Comparison of ENCODE assay signal across 2 cellular contexts in the genomic region with DNA sequence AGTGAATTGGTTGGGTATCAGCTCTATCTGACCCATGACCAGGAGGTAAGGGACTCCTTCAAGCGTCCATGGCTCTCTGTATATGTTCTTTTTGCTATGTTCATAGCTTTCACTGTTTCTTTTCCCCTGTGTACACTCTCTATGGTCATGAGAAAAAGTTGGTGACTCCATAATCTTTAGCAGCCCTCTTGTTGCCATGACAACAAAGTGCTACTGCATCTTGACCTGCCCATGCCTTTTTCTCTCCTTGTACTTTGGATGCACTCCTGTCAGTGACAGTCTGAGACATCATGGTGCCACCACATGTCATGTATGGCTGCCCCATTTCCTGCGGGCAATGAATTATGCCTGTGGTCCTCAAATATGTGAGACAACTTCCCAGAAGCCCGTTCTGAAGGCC.
TF ChIP-seq lines count a peak whose summit lies in the region.

No MANE protein-coding gene starts in this region.

TF ChIP-seq in HepG2, 621 proteins besides CTCF, POLR2A, EP300 and RAD21:
- TF ChIP-seq RFX1 (IDR thresholded peaks at IDR 0.05) = peak; percentile 56; the same call in 1 of the 2 replicates
- no peak for TF ChIP-seq HOXA5 (CRISPR knock-in tag; IDR thresholded peaks at IDR 0.05)
- no peak for TF ChIP-seq IKZF1 (IDR thresholded peaks at IDR 0.05)
- no peak for TF ChIP-seq NKX3-1 (CRISPR knock-in tag; IDR thresholded peaks at IDR 0.05)

TF ChIP-seq in K562, 482 proteins besides CTCF, POLR2A, EP300 and RAD21:
- TF ChIP-seq POLR2AphosphoS5 (IDR thresholded peaks at IDR 0.05; ENCODE audit: control insufficient read depth, insufficient read depth, low read depth, low read length) (no peak), RFX1 (IDR thresholded peaks at IDR 0.05) (peak; percentile 75)
